ENCODE assay signal across 8 cellular contexts in the genomic region with DNA sequence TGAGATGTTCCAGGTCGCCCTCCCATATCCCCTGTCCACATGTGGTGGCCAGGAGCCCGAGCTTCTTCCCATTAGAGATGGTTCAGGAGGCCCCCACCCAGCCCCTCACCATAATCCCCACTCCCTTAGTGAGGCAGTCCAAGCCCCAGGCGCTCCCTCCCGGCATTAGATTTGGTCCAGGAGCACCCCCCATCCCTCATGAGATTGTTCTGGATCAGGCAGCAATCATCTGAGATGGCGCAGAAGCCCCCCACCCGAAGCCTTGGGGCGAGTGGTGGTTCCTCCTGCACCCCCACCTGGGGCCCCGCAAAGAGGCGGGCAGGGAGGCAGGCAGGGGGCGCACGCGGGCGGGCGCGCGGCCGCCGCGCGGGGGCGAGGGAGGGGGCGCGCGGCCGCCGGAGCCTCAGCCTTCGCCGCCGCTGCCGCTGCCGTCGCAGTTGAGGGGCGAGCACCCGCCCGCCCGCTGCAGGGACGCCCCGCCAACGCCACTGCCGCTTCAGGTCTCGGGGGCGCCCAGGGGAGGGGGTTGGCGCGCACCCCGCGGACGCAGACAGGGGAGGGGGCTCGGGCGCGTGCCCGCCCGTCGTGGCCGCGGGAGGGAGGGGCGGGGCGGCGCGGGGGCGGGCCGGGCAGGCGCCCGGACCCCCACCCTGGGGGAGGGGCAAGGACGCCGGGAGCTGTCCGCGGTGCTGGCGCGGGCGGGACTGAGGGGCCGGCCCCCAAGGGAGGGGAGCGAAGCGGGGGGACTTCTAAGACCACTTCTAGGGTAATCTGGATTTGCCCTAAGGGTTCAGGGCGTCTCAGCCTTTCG. TPM values are rescaled to one million over a fixed set of nuclear protein-coding genes. Genes with fewer than 3 reads are reported as not detected.
A peak's percentile ranks its signal among the peaks of the same experiment; 100 is the strongest.
DNase-seq lines count a peak whose midpoint lies in the region; TF ChIP-seq lines count a peak whose summit lies in the region.

No MANE protein-coding gene starts in this region.

- H3K4me1 ChIP-seq in spleen = peaks cover 2 to 17% (median 12%) of the 10 kb centered on the region in 6 donors

- H3K4me1 Mint-ChIP-seq in IgD-negative memory B cell (peaks cover 5 to 13% (median 6%) of the 10 kb centered on the region in 3 donors), type B pancreatic cell (ENCODE audit: unreplicated experiment) (peaks cover 6% of the 10 kb centered on the region)
- peaks cover 11% of the 10 kb centered on the region for H3K4me1 Mint-ChIP-seq in activated T-cell treated with anti-CD3 and anti-CD28 coated beads, Interleukin-2, amount 50 U/mL, for 24 hours (ENCODE audit: low read depth)

- DNase-seq in COLO668 (lab: John Stamatoyannopoulos, UW; ENCODE audit: unreplicated experiment) = peak; percentile 45
- peak; percentile 45 for DNase-seq in activated T-cell treated with anti-CD3 and anti-CD28 coated beads, Interleukin-2, amount 50 U/mL, for 24 hours
- DNase-seq in type B pancreatic cell (ENCODE audit: extremely low spot score, unreplicated experiment) = no peak
- no peak for DNase-seq in DMS153 (lab: John Stamatoyannopoulos, UW)
- DNase-seq in kidney glomerular epithelial cell (lab: John Stamatoyannopoulos, UW) = no peak
- no peak for DNase-seq in spleen

- peaks cover 0 to 9% (median 4%) of the 10 kb centered on the region in 3 donors for H3K9me3 Mint-ChIP-seq in IgD-negative memory B cell
- H3K9me3 Mint-ChIP-seq in activated T-cell treated with anti-CD3 and anti-CD28 coated beads, Interleukin-2, amount 50 U/mL, for 24 hours = no peaks in the 10 kb centered on the region
- no peaks in the 10 kb centered on the region for H3K9me3 Mint-ChIP-seq in type B pancreatic cell

- H3K27ac ChIP-seq in spleen = no peak overlapping the region

- TF ChIP-seq POLR2A in spleen (IDR thresholded peaks at IDR 0.05) = no peak

- H3K27ac Mint-ChIP-seq in IgD-negative memory B cell (peak overlapping the region in 2 of 3 donors; percentile 75 to 89), type B pancreatic cell (peak overlapping the region; percentile 15)
- no peak overlapping the region for H3K27ac Mint-ChIP-seq in activated T-cell treated with anti-CD3 and anti-CD28 coated beads, Interleukin-2, amount 50 U/mL, for 24 hours

- H3K36me3 ChIP-seq in spleen = no peaks in the 10 kb centered on the region

- H3K4me3 Mint-ChIP-seq in IgD-negative memory B cell (peak overlapping the region; percentile 58 to 86 (median 66)), type B pancreatic cell (peak overlapping the region; percentile 83)
- H3K4me3 Mint-ChIP-seq in activated T-cell treated with anti-CD3 and anti-CD28 coated beads, Interleukin-2, amount 50 U/mL, for 24 hours = peak overlapping the region; percentile 37

- H3K4me3 ChIP-seq in iPS-11a (ENCODE audit: low read depth, low read length) = peak overlapping the region; percentile 30
- peak overlapping the region in 2 of 8 donors; percentile 47 to 72 for H3K4me3 ChIP-seq in spleen

- intact Hi-C loops in spleen (cut with DNase I; ENCODE audit: low total_unique reads) = loop anchor here (10.0 kb wide), 1 partner anchor 65 kb away; no protein-coding TSS in a partner anchor

- TF ChIP-seq CTCF in type B pancreatic cell (conservative IDR thresholded peaks at IDR 0.05) (peak; percentile 24), spleen (IDR thresholded peaks at IDR 0.05 in 8 of 11, conservative IDR thresholded peaks at IDR 0.05 in 3 of 11) (no peak)

- H3K9me3 ChIP-seq in spleen = peaks cover 0 to 10% (median 8%) of the 10 kb centered on the region in 8 donors

- H3K36me3 Mint-ChIP-seq in IgD-negative memory B cell (no peaks in the 10 kb centered on the region), type B pancreatic cell (no peaks in the 10 kb centered on the region)
- no peaks in the 10 kb centered on the region for H3K36me3 Mint-ChIP-seq in activated T-cell treated with anti-CD3 and anti-CD28 coated beads, Interleukin-2, amount 50 U/mL, for 24 hours (ENCODE audit: low read depth)

- peaks cover 30% of the 10 kb centered on the region for H3K27me3 Mint-ChIP-seq in IgD-negative memory B cell
- peaks cover 26% of the 10 kb centered on the region for H3K27me3 Mint-ChIP-seq in activated T-cell treated with anti-CD3 and anti-CD28 coated beads, Interleukin-2, amount 50 U/mL, for 24 hours
- H3K27me3 Mint-ChIP-seq in type B pancreatic cell = peaks cover 51% of the 10 kb centered on the region

- H3K27me3 ChIP-seq in spleen (replicated peaks in 1 of 7) = peaks cover 0 to 51% (median 11%) of the 10 kb centered on the region in 7 donors

- WGBS in spleen, 5 donors = 4 to 11% (median 7%) methylated on average over 3 to 75 of the region's 75 CpGs

RNA-seq across cellular contexts. Expression of a gene that starts 46.4 kb away (rescaled TPM):
- polyA plus RNA-seq in IgD-negative memory B cell (210 TPM), spleen (100 to 1,000 TPM; 102 to 164 (median 152) TPM)
- total RNA-seq in type B pancreatic cell (ENCODE audit: low replicate concordance) (54.6 and 55.4 TPM in 2 replicates), spleen (100 to 1,000 TPM; 127 to 282 (median 151) TPM)

Comparison
In these comparisons a context has a peak if more than half of its experiments do, and no peak if none do; other contexts are left out.
1. DNase-seq: peak in COLO668 (single experiment) and activated T-cell treated with anti-CD3 and anti-CD28 coated beads, Interleukin-2, amount 50 U/mL, for 24 hours (single experiment); none in type B pancreatic cell (single experiment), DMS153 (single experiment), kidney glomerular epithelial cell (single experiment) and spleen (single experiment).
2. Peak in every context shown above with its lines, with median percentiles within 50 percentile points of each other: H3K4me3 Mint-ChIP-seq.